ENCODE assay signal across 22 cellular contexts in the genomic region with DNA sequence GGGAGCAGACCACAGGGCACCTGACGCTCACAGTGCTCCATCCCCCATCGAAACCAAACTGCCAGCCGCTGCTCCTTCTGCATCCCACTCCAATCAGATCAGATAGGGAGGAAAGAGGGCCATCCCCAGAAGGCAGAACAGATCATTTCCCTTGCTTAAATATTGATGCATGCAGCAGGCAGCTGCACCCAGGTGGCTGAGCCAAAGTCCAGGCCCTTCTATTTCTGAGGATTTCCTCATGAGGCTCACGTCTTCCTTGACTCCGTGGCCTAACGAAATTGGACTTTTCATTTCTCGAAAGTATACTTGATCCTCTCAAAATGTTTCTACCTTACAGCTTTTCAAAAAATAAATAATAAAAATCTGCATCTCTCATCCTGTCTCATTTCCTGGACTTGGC.
"Had no signal": no experiment of that assay in that cellular context is flagged by ENCODE, and none has a peak within 500 bp of the region (broad histone marks: within the 10 kb centered on the region; RNA-seq: fewer than 3 reads in every experiment).

No MANE protein-coding gene starts in this region.

- H3K36me3 ChIP-seq: neutrophil, pancreas, right lobe of liver, stomach, tibial artery had no signal

- H3K9me3 Mint-ChIP-seq: natural killer cell treated with Interleukin-12 subunit alpha and Interleukin-12 subunit beta and Interleukin-15 and Interleukin-18, amount 100 ng/mL, for 72 hours; stimulated activated effector memory CD8-positive, alpha-beta T cell treated with anti-CD3 and anti-CD28 coated beads, Interleukin-12 subunit alpha, Interleukin-12 subunit beta, amount 100 ng/mL, for 72 hours; type B pancreatic cell had no signal

- H3K4me1 ChIP-seq: right lobe of liver, stomach, testis, tibial artery had no signal

- H3K4me1 Mint-ChIP-seq: memory B cell; naive B cell; stimulated activated effector memory CD8-positive, alpha-beta T cell treated with anti-CD3 and anti-CD28 coated beads, Interleukin-12 subunit alpha, Interleukin-12 subunit beta, amount 100 ng/mL, for 72 hours had no signal

- DNase-seq: dorsolateral prefrontal cortex; effector CD4-positive, alpha-beta T cell; head of caudate nucleus; naive B cell; pancreas; right lobe of liver; stimulated activated CD4-positive, alpha-beta T cell treated with anti-CD3 and anti-CD28 coated beads, Interleukin-12 subunit alpha, Interleukin-12 subunit beta, amount 100 ng/mL, for 4 hours; stimulated activated CD4-positive, alpha-beta T cell treated with anti-CD3 and anti-CD28 coated beads, Interleukin-1b, Interleukin-23, amount 100 ng/mL, for 48 hours; stimulated activated CD4-positive, alpha-beta T cell treated with anti-CD3 and anti-CD28 coated beads, Interleukin-4, amount 100 ng/mL, for 1 hour; stimulated activated naive CD4-positive, alpha-beta T cell treated with Interleukin-2 at 50 U/mL for 16 hours; stomach; testis; tibial artery had no signal

- ATAC-seq: left lobe of liver; natural killer cell treated with Interleukin-12 subunit alpha and Interleukin-12 subunit beta and Interleukin-15 and Interleukin-18, amount 100 ng/mL, for 72 hours; pancreas; right lobe of liver; stimulated activated effector memory CD8-positive, alpha-beta T cell treated with anti-CD3 and anti-CD28 coated beads, Interleukin-12 subunit alpha, Interleukin-12 subunit beta, amount 100 ng/mL, for 72 hours had no signal

- H3K27ac Mint-ChIP-seq: memory B cell; natural killer cell treated with Interleukin-12 subunit alpha and Interleukin-12 subunit beta and Interleukin-15 and Interleukin-18, amount 100 ng/mL, for 72 hours; stimulated activated effector memory CD8-positive, alpha-beta T cell treated with anti-CD3 and anti-CD28 coated beads, Interleukin-12 subunit alpha, Interleukin-12 subunit beta, amount 100 ng/mL, for 72 hours; type B pancreatic cell had no signal

- H3K4me3 Mint-ChIP-seq: memory B cell; naive B cell; natural killer cell treated with Interleukin-12 subunit alpha and Interleukin-12 subunit beta and Interleukin-15 and Interleukin-18, amount 100 ng/mL, for 72 hours; neural crest cell; stimulated activated effector memory CD8-positive, alpha-beta T cell treated with anti-CD3 and anti-CD28 coated beads, Interleukin-12 subunit alpha, Interleukin-12 subunit beta, amount 100 ng/mL, for 72 hours; type B pancreatic cell had no signal

- H3K9me3 ChIP-seq: neutrophil, pancreas, right lobe of liver, stomach, testis, tibial artery had no signal

- H3K4me2 ChIP-seq: smooth muscle cell had no signal

- H3K27me3 ChIP-seq: neutrophil, pancreas, right lobe of liver, testis, tibial artery had no signal

- H3K4me3 ChIP-seq: dorsolateral prefrontal cortex, lung, pancreas, right lobe of liver, smooth muscle cell, stomach, testis, tibial artery had no signal

- H3K36me3 Mint-ChIP-seq: memory B cell; naive B cell; natural killer cell treated with Interleukin-12 subunit alpha and Interleukin-12 subunit beta and Interleukin-15 and Interleukin-18, amount 100 ng/mL, for 72 hours; stimulated activated effector memory CD8-positive, alpha-beta T cell treated with anti-CD3 and anti-CD28 coated beads, Interleukin-12 subunit alpha, Interleukin-12 subunit beta, amount 100 ng/mL, for 72 hours had no signal

- H3K27ac ChIP-seq: dorsolateral prefrontal cortex, neutrophil, pancreas, right lobe of liver, stomach, testis, tibial artery had no signal
